ENCODE assay signal across 1 cellular context in genomic region chr1:171344473-171344820, GRCh38.
TF ChIP-seq lines count a peak whose summit lies in the region.

No MANE protein-coding gene starts in this region.

TF ChIP-seq in HepG2, 621 proteins besides CTCF, POLR2A, EP300 and RAD21 (continued from another document and continues in another):
- TF ChIP-seq HBP1 (CRISPR knock-in tag; IDR thresholded peaks at IDR 0.05; ENCODE audit: low read depth): no peak
- TF ChIP-seq ZSCAN5A (CRISPR knock-in tag; IDR thresholded peaks at IDR 0.05; ENCODE audit: borderline replicate concordance): peak; percentile 62; the same call in 1 of the 2 replicates
- no peak for TF ChIP-seq KAT7 (CRISPR knock-in tag; IDR thresholded peaks at IDR 0.05; ENCODE audit: borderline replicate concordance)
- TF ChIP-seq ATAD3A (CRISPR knock-in tag; IDR thresholded peaks at IDR 0.05): no peak
- TF ChIP-seq ZFP41 (CRISPR knock-in tag; IDR thresholded peaks at IDR 0.05; ENCODE audit: borderline replicate concordance): no peak
- no peak for TF ChIP-seq HMGXB3 (CRISPR knock-in tag; IDR thresholded peaks at IDR 0.05; ENCODE audit: borderline replicate concordance)
- TF ChIP-seq HNRNPLL (IDR thresholded peaks at IDR 0.05; ENCODE audit: low read depth, low read length, poor library complexity, severe bottlenecking): no peak
- no peak for TF ChIP-seq DDIT3 (CRISPR knock-in tag; IDR thresholded peaks at IDR 0.05)
- TF ChIP-seq HMG20A (CRISPR knock-in tag; IDR thresholded peaks at IDR 0.05; ENCODE audit: borderline replicate concordance): no peak
- no peak for TF ChIP-seq ZNF589 (CRISPR knock-in tag; conservative IDR thresholded peaks at IDR 0.05)
- TF ChIP-seq ZNF34 (CRISPR knock-in tag; IDR thresholded peaks at IDR 0.05; ENCODE audit: borderline replicate concordance): no peak
- TF ChIP-seq PLSCR1 (CRISPR knock-in tag; IDR thresholded peaks at IDR 0.05; ENCODE audit: borderline replicate concordance): no peak
- TF ChIP-seq GLMP (CRISPR knock-in tag; IDR thresholded peaks at IDR 0.05; ENCODE audit: borderline replicate concordance): no peak
- TF ChIP-seq ZNF451 (CRISPR knock-in tag; IDR thresholded peaks at IDR 0.05): no peak
- no peak for TF ChIP-seq SRSF9 (IDR thresholded peaks at IDR 0.05; ENCODE audit: borderline replicate concordance, insufficient read depth, low read depth, low read length, poor library complexity, severe bottlenecking)
- no peak for TF ChIP-seq CREB3 (CRISPR knock-in tag; IDR thresholded peaks at IDR 0.05)
- TF ChIP-seq ZNF326 (CRISPR knock-in tag; IDR thresholded peaks at IDR 0.05; ENCODE audit: borderline replicate concordance): no peak
- no peak for TF ChIP-seq ZFP82 (CRISPR knock-in tag; IDR thresholded peaks at IDR 0.05; ENCODE audit: borderline replicate concordance)
- TF ChIP-seq HOXA5 (CRISPR knock-in tag; IDR thresholded peaks at IDR 0.05): no peak
- TF ChIP-seq SRSF4 (IDR thresholded peaks at IDR 0.05; ENCODE audit: low read depth, low read length, poor library complexity, severe bottlenecking): no peak
- no peak for TF ChIP-seq ZBTB14 (CRISPR knock-in tag; IDR thresholded peaks at IDR 0.05)
- no peak for TF ChIP-seq ZNF44 (CRISPR knock-in tag; IDR thresholded peaks at IDR 0.05)
- TF ChIP-seq FOXP1 (IDR thresholded peaks at IDR 0.05): no peak
- no peak; the same call in 1 of the 2 replicates for TF ChIP-seq FOXP1 (CRISPR knock-in tag; IDR thresholded peaks at IDR 0.05)
- no peak for TF ChIP-seq NR2F6 (IDR thresholded peaks at IDR 0.05)
- peak; percentile 44; the same call in 1 of the 2 replicates for TF ChIP-seq NR2F6 (CRISPR knock-in tag; IDR thresholded peaks at IDR 0.05)
- TF ChIP-seq MLXIP (CRISPR knock-in tag; IDR thresholded peaks at IDR 0.05; ENCODE audit: borderline replicate concordance): no peak
- TF ChIP-seq GMEB2 (CRISPR knock-in tag; IDR thresholded peaks at IDR 0.05; ENCODE audit: low read depth): no peak
- TF ChIP-seq HINFP (CRISPR knock-in tag; IDR thresholded peaks at IDR 0.05; ENCODE audit: low read depth): no peak
- TF ChIP-seq BCLAF1 (IDR thresholded peaks at IDR 0.05): no peak
- TF ChIP-seq SMYD3 (CRISPR knock-in tag; IDR thresholded peaks at IDR 0.05): no peak
- no peak for TF ChIP-seq ZNF235 (CRISPR knock-in tag; IDR thresholded peaks at IDR 0.05; ENCODE audit: borderline replicate concordance)
- no peak for TF ChIP-seq ZNF740 (CRISPR knock-in tag; IDR thresholded peaks at IDR 0.05)
- TF ChIP-seq ZNF337 (CRISPR knock-in tag; IDR thresholded peaks at IDR 0.05; ENCODE audit: borderline replicate concordance, low read depth): no peak
- no peak for TF ChIP-seq NCOA2 (CRISPR knock-in tag; IDR thresholded peaks at IDR 0.05)
- no peak for TF ChIP-seq ZNF776 (CRISPR knock-in tag; IDR thresholded peaks at IDR 0.05)
